In genomic region chr10:101060036-101060950, GRCh38 we compare ENCODE assay signal across 8 cellular contexts.
DNase-seq lines count a peak whose midpoint lies in the region; ATAC-seq lines count a peak whose summit lies in the region.

No MANE protein-coding gene starts in this region.

- DNase-seq in AML-193 (lab: John Stamatoyannopoulos, UW): peak; percentile 94
- DNase-seq in NCI-H446 (lab: John Stamatoyannopoulos, UW): peak; percentile 78 to 91
- DNase-seq in activated CD4-positive, alpha-beta T cell treated with anti-CD3 and anti-CD28 coated beads for 1 hour: peak; percentile 85
- peak; percentile 97 for DNase-seq in left kidney (ENCODE audit: low read depth, low spot score)
- peak; percentile 86 for DNase-seq in stimulated activated CD4-positive, alpha-beta T cell treated with anti-CD3 and anti-CD28 coated beads, Interleukin-1b, Interleukin-23, amount 100 ng/mL, for 48 hours

- peak overlapping the region; percentile 98 for H3K27ac ChIP-seq in cingulate gyrus (ENCODE audit: low read depth, low read length)

- ATAC-seq in GM19025 (IDR thresholded peaks at IDR 0.05; ENCODE audit: low read depth, unreplicated experiment) (peak; percentile 33), HG03354 (IDR thresholded peaks at IDR 0.05; ENCODE audit: poor library complexity, severe bottlenecking, unreplicated experiment) (peak; percentile 43)

Comparison
In these comparisons a context has a peak if more than half of its experiments do, and no peak if none do; other contexts are left out.
1. Peak in every context shown above with its lines: DNase-seq, ATAC-seq and H3K27ac ChIP-seq.